In genomic region chr20:22579711-22580697, GRCh38 we compare ENCODE assay signal across 22 cellular contexts. TPM values are rescaled to one million over a fixed set of nuclear protein-coding genes. Genes with fewer than 3 reads are reported as not detected.
DNase-seq lines count a peak whose midpoint lies in the region; ATAC-seq, FAIRE-seq and TF ChIP-seq lines count a peak whose summit lies in the region.
"Had no signal": no experiment of that assay in that cellular context is flagged by ENCODE, and none has a peak within 500 bp of the region (broad histone marks: within the 10 kb centered on the region; RNA-seq: fewer than 3 reads in every experiment).

No MANE protein-coding gene starts in this region.

- H3K4me3 Mint-ChIP-seq in activated T-helper 1 cell treated with anti-CD3 and anti-CD28 coated beads, Interleukin-12 subunit alpha, Interleukin-12 subunit beta, Interleukin-2, Interleukin-4 antibody, amounts not matched to agents 30 ng/mL and 10 ng/mL and 1 ng/mL, durations not matched to agents 14 hours and 24 hours and 36 hours = no peak overlapping the region
- H3K4me3 Mint-ChIP-seq in activated T-helper 2 cell treated with anti-CD3 and anti-CD28 coated beads, Interferon-gamma antibody, Interleukin-2, Interleukin-4, amounts not matched to agents 10 μg/mL and 5 μg/mL and 100 μg/mL, durations not matched to agents 14 hours and 24 hours and 36 hours (ENCODE audit: low read depth) = no peak overlapping the region
- H3K4me3 Mint-ChIP-seq: activated CD8-positive, alpha-beta T cell treated with anti-CD3 and anti-CD28 coated beads for 36 hours; activated naive CD8-positive, alpha-beta T cell treated with anti-CD3 and anti-CD28 coated beads, Interleukin-2, amount 10 ng/mL, durations not matched to agents 7 days and 5 days; neural crest cell had no signal

- peaks cover under 1 to 15% (median 10%) of the 10 kb centered on the region in 3 donors for H3K4me1 ChIP-seq in pancreas

- TF ChIP-seq CTCF in pancreas (IDR thresholded peaks at IDR 0.05) = no peak

- H3K9me3 Mint-ChIP-seq in activated T-helper 1 cell treated with anti-CD3 and anti-CD28 coated beads, Interleukin-12 subunit alpha, Interleukin-12 subunit beta, Interleukin-2, Interleukin-4 antibody, amounts not matched to agents 30 ng/mL and 10 ng/mL and 1 ng/mL, durations not matched to agents 14 hours and 24 hours and 36 hours = no peaks in the 10 kb centered on the region
- H3K9me3 Mint-ChIP-seq in activated T-helper 2 cell treated with anti-CD3 and anti-CD28 coated beads, Interferon-gamma antibody, Interleukin-2, Interleukin-4, amounts not matched to agents 10 μg/mL and 5 μg/mL and 100 μg/mL, durations not matched to agents 14 hours and 24 hours and 36 hours = no peaks in the 10 kb centered on the region
- H3K9me3 Mint-ChIP-seq: activated CD8-positive, alpha-beta T cell treated with anti-CD3 and anti-CD28 coated beads for 36 hours; activated naive CD8-positive, alpha-beta T cell treated with anti-CD3 and anti-CD28 coated beads, Interleukin-2, amount 10 ng/mL, durations not matched to agents 7 days and 5 days; neural crest cell had no signal

- peak overlapping the region in 3 of 4 donors; percentile 47 to 90 (median 74) for H3K4me3 ChIP-seq in pancreas
- H3K4me3 ChIP-seq: SJCRH30 had no signal

- no peak overlapping the region for H3K27ac Mint-ChIP-seq in activated T-helper 1 cell treated with anti-CD3 and anti-CD28 coated beads, Interleukin-12 subunit alpha, Interleukin-12 subunit beta, Interleukin-2, Interleukin-4 antibody, amounts not matched to agents 30 ng/mL and 10 ng/mL and 1 ng/mL, durations not matched to agents 14 hours and 24 hours and 36 hours
- H3K27ac Mint-ChIP-seq in activated T-helper 2 cell treated with anti-CD3 and anti-CD28 coated beads, Interferon-gamma antibody, Interleukin-2, Interleukin-4, amounts not matched to agents 10 μg/mL and 5 μg/mL and 100 μg/mL, durations not matched to agents 14 hours and 24 hours and 36 hours = no peak overlapping the region
- H3K27ac Mint-ChIP-seq: activated CD8-positive, alpha-beta T cell treated with anti-CD3 and anti-CD28 coated beads for 36 hours; activated naive CD8-positive, alpha-beta T cell treated with anti-CD3 and anti-CD28 coated beads, Interleukin-2, amount 10 ng/mL, durations not matched to agents 7 days and 5 days; brain; CD4-positive, CD25-positive, alpha-beta regulatory T cell had no signal

- H3K27me3 Mint-ChIP-seq in activated T-helper 1 cell treated with anti-CD3 and anti-CD28 coated beads, Interleukin-12 subunit alpha, Interleukin-12 subunit beta, Interleukin-2, Interleukin-4 antibody, amounts not matched to agents 30 ng/mL and 10 ng/mL and 1 ng/mL, durations not matched to agents 14 hours and 24 hours and 36 hours (ENCODE audit: insufficient read depth) = peaks cover 66% of the 10 kb centered on the region
- peaks cover 64% of the 10 kb centered on the region for H3K27me3 Mint-ChIP-seq in activated T-helper 2 cell treated with anti-CD3 and anti-CD28 coated beads, Interferon-gamma antibody, Interleukin-2, Interleukin-4, amounts not matched to agents 10 μg/mL and 5 μg/mL and 100 μg/mL, durations not matched to agents 14 hours and 24 hours and 36 hours (ENCODE audit: low read depth)

- no peak for FAIRE-seq in pancreas (lab: Jason Lieb, UNC)
- FAIRE-seq: colon, GM18507 had no signal

- 5 to 6% methylated on average over 18 of the region's 18 CpGs for WGBS in pancreas, 2 donors

- H3K36me3 Mint-ChIP-seq in activated T-helper 1 cell treated with anti-CD3 and anti-CD28 coated beads, Interleukin-12 subunit alpha, Interleukin-12 subunit beta, Interleukin-2, Interleukin-4 antibody, amounts not matched to agents 30 ng/mL and 10 ng/mL and 1 ng/mL, durations not matched to agents 14 hours and 24 hours and 36 hours (ENCODE audit: low read depth) = no peaks in the 10 kb centered on the region
- no peaks in the 10 kb centered on the region for H3K36me3 Mint-ChIP-seq in activated T-helper 2 cell treated with anti-CD3 and anti-CD28 coated beads, Interferon-gamma antibody, Interleukin-2, Interleukin-4, amounts not matched to agents 10 μg/mL and 5 μg/mL and 100 μg/mL, durations not matched to agents 14 hours and 24 hours and 36 hours (ENCODE audit: low read depth)
- H3K36me3 Mint-ChIP-seq: brain; CD4-positive, CD25-positive, alpha-beta regulatory T cell had no signal

- H3K27ac ChIP-seq in pancreas = peak overlapping the region; percentile 85 to 98 (median 94)
- H3K27ac ChIP-seq: heart right ventricle, SJCRH30 had no signal

- DNase-seq in DMS153 treated with DMSO at 0.1 percent for 48 hours (lab: John Stamatoyannopoulos, UW; ENCODE audit: unreplicated experiment) (peak; percentile 68), NCI-H748 treated with DMSO at 0.1 percent for 48 hours (lab: John Stamatoyannopoulos, UW) (peak; percentile 24), left kidney (ENCODE audit: low read depth, low spot score) (peak; percentile 31), pancreas (peak in 5 of 6 donors; percentile 57 to 76 (median 62)), kidney tubule cell (ENCODE audit: low spot score) (no peak)
- no peak for DNase-seq in activated T-helper 1 cell treated with anti-CD3 and anti-CD28 coated beads, Interleukin-12 subunit alpha, Interleukin-12 subunit beta, Interleukin-2, Interleukin-4 antibody, amounts not matched to agents 30 ng/mL and 10 ng/mL and 1 ng/mL, durations not matched to agents 14 hours and 24 hours and 36 hours (ENCODE audit: low spot score)
- DNase-seq in activated T-helper 2 cell treated with anti-CD3 and anti-CD28 coated beads, Interferon-gamma antibody, Interleukin-2, Interleukin-4, amounts not matched to agents 10 μg/mL and 5 μg/mL and 100 μg/mL, durations not matched to agents 14 hours and 24 hours and 36 hours (ENCODE audit: low spot score) = no peak
- DNase-seq: activated CD8-positive, alpha-beta T cell treated with anti-CD3 and anti-CD28 coated beads for 36 hours; activated naive CD8-positive, alpha-beta T cell treated with anti-CD3 and anti-CD28 coated beads, Interleukin-2, amount 10 ng/mL, durations not matched to agents 7 days and 5 days; activated T-cell treated with anti-CD3 and anti-CD28 coated beads, Interleukin-2, amount 50 U/mL, for 48 hours; CD4-positive, CD25-positive, alpha-beta regulatory T cell; heart right ventricle; NCI-H2029; NCI-H524 treated with DMSO at 0.1 percent for 48 hours; OCI-M1; SJCRH30 had no signal

- intact Hi-C loops in pancreas (cut with DNase I) = loop anchor here in 2 of 3 donors (5.0 to 10.0 kb wide), 2 partner anchors 88 to 195 kb away; no protein-coding TSS in a partner anchor
- intact Hi-C loops in activated T-helper 1 cell treated with anti-CD3 and anti-CD28 coated beads, Interleukin-12 subunit alpha, Interleukin-12 subunit beta, Interleukin-2, Interleukin-4 antibody, amounts not matched to agents 30 ng/mL and 10 ng/mL and 1 ng/mL, durations not matched to agents 14 hours and 24 hours and 36 hours (cut with micrococcal nuclease) = loop anchor here (5.0 to 10.0 kb wide), 3 partner anchors 1068 to 1478 kb away; partner anchors contain the start of genes NKX2-2 and NKX2-4
- intact Hi-C loops in activated T-helper 2 cell treated with anti-CD3 and anti-CD28 coated beads, Interferon-gamma antibody, Interleukin-2, Interleukin-4, amounts not matched to agents 10 μg/mL and 5 μg/mL and 100 μg/mL, durations not matched to agents 14 hours and 24 hours and 36 hours (cut with micrococcal nuclease) = loop anchor here (5.0 kb wide), 3 partner anchors 873 to 1478 kb away; partner anchors contain the start of gene PAX1

- H3K36me3 ChIP-seq in pancreas = peaks cover 0 to 10% (median 2%) of the 10 kb centered on the region in 3 donors
- H3K36me3 ChIP-seq: heart right ventricle had no signal

- peak in 2 of 4 donors; percentile 3 to 6 for ATAC-seq in pancreas
- no peak for ATAC-seq in GM18867 (IDR thresholded peaks at IDR 0.05; ENCODE audit: unreplicated experiment)
- ATAC-seq: activated CD8-positive, alpha-beta T cell treated with anti-CD3 and anti-CD28 coated beads for 36 hours; heart right ventricle had no signal

- H3K27me3 ChIP-seq in pancreas = no peaks in the 10 kb centered on the region
- H3K27me3 ChIP-seq: SJCRH30 had no signal

- H3K9me3 ChIP-seq in pancreas = no peaks in the 10 kb centered on the region
- H3K9me3 ChIP-seq: heart right ventricle, SJCRH30 had no signal

- no peaks in the 10 kb centered on the region for H3K4me1 Mint-ChIP-seq in activated T-helper 1 cell treated with anti-CD3 and anti-CD28 coated beads, Interleukin-12 subunit alpha, Interleukin-12 subunit beta, Interleukin-2, Interleukin-4 antibody, amounts not matched to agents 30 ng/mL and 10 ng/mL and 1 ng/mL, durations not matched to agents 14 hours and 24 hours and 36 hours (ENCODE audit: low read depth)
- peaks cover 5% of the 10 kb centered on the region for H3K4me1 Mint-ChIP-seq in activated T-helper 2 cell treated with anti-CD3 and anti-CD28 coated beads, Interferon-gamma antibody, Interleukin-2, Interleukin-4, amounts not matched to agents 10 μg/mL and 5 μg/mL and 100 μg/mL, durations not matched to agents 14 hours and 24 hours and 36 hours (ENCODE audit: low read depth)
- H3K4me1 Mint-ChIP-seq: CD4-positive, CD25-positive, alpha-beta regulatory T cell had no signal

RNA-seq across cellular contexts. Expression of gene FOXA2, which starts 4.4 kb away (rescaled TPM):
- 10 to 100 TPM; 14.2 to 30.1 (median 18.3) TPM for total RNA-seq in pancreas
- 10 to 100 TPM; 15.6 to 30.4 TPM for polyA plus RNA-seq in pancreas
- total RNA-seq in activated T-helper 1 cell treated with anti-CD3 and anti-CD28 coated beads, Interleukin-12 subunit alpha, Interleukin-12 subunit beta, Interleukin-2, Interleukin-4 antibody, amounts not matched to agents 30 ng/mL and 10 ng/mL and 1 ng/mL, durations not matched to agents 14 hours and 24 hours and 36 hours = not detected in 2 replicates
- total RNA-seq in activated T-helper 2 cell treated with anti-CD3 and anti-CD28 coated beads, Interferon-gamma antibody, Interleukin-2, Interleukin-4, amounts not matched to agents 10 μg/mL and 5 μg/mL and 100 μg/mL, durations not matched to agents 14 hours and 24 hours and 36 hours = not detected in 2 replicates
- total RNA-seq: activated CD8-positive, alpha-beta T cell treated with anti-CD3 and anti-CD28 coated beads for 36 hours; activated naive CD8-positive, alpha-beta T cell treated with anti-CD3 and anti-CD28 coated beads, Interleukin-2, amount 10 ng/mL, durations not matched to agents 7 days and 5 days; CD4-positive, CD25-positive, alpha-beta regulatory T cell; heart right ventricle; T-helper 2 cell treated with Interferon-gamma antibody and Interleukin-4, amounts not matched to agents 100 ng/mL and 5 ng/mL, for 36 hours had no signal
- polyA plus RNA-seq: CD4-positive, CD25-positive, alpha-beta regulatory T cell; heart right ventricle had no signal

Comparison
In these comparisons a context has a peak if more than half of its experiments do, and no peak if none do; other contexts are left out.
1. DNase-seq: peak in DMS153 treated with DMSO at 0.1 percent for 48 hours (single experiment), NCI-H748 treated with DMSO at 0.1 percent for 48 hours (single experiment), left kidney (single experiment) and pancreas (5 of 6); none in activated T-helper 1 cell treated with anti-CD3 and anti-CD28 coated beads, Interleukin-12 subunit alpha, Interleukin-12 subunit beta, Interleukin-2, Interleukin-4 antibody, amounts not matched to agents 30 ng/mL and 10 ng/mL and 1 ng/mL, durations not matched to agents 14 hours and 24 hours and 36 hours (single experiment), kidney tubule cell (single experiment) and activated T-helper 2 cell treated with anti-CD3 and anti-CD28 coated beads, Interferon-gamma antibody, Interleukin-2, Interleukin-4, amounts not matched to agents 10 μg/mL and 5 μg/mL and 100 μg/mL, durations not matched to agents 14 hours and 24 hours and 36 hours (single experiment).
2. RNA of gene FOXA2, which starts 4.4 kb away (total RNA-seq): 14.2 to 30.1 TPM in pancreas; not detected in activated T-helper 1 cell treated with anti-CD3 and anti-CD28 coated beads, Interleukin-12 subunit alpha, Interleukin-12 subunit beta, Interleukin-2, Interleukin-4 antibody, amounts not matched to agents 30 ng/mL and 10 ng/mL and 1 ng/mL, durations not matched to agents 14 hours and 24 hours and 36 hours and not detected in activated T-helper 2 cell treated with anti-CD3 and anti-CD28 coated beads, Interferon-gamma antibody, Interleukin-2, Interleukin-4, amounts not matched to agents 10 μg/mL and 5 μg/mL and 100 μg/mL, durations not matched to agents 14 hours and 24 hours and 36 hours; every median in the first group is over 10 times any median in the second.